Comparison of ENCODE assay signal across 19 cellular contexts in the genomic region with DNA sequence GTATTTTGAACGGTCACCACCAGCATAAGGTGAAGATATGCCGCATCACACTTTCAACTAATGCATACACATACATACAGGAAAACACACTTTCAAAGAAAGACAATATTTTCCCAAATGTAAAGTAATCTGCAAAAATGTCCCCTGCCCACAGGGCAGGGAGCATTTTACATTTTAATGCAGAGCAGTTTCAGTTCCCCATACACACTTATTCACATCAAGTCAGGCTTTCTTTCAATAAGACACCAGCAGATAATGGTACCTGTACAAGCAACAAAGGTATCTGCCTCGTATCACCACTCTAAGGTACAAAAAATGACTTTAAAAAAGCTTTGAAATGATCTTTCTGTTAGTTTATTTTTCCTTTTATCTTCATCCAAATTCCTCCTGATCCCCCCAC.
DNase-seq lines count a peak whose midpoint lies in the region; ATAC-seq, FAIRE-seq and TF ChIP-seq lines count a peak whose summit lies in the region.
"Had no signal": no experiment of that assay in that cellular context is flagged by ENCODE, and none has a peak within 500 bp of the region (broad histone marks: within the 10 kb centered on the region; RNA-seq: fewer than 3 reads in every experiment).

No MANE protein-coding gene starts in this region.

- 36% methylated on average over 3 of the region's 3 CpGs for WGBS in GM12878 (ENCODE audit: insufficient coverage, insufficient replicate concordance, low lambda C conversion rate, missing lambda C conversion rate)
- WGBS in mesendoderm (ENCODE audit: extremely low coverage, insufficient coverage, low lambda C conversion rate) = no CpG with 5 or more reads among the region's 3 CpGs

- no peaks in the 10 kb centered on the region; the same call in none of the 2 replicates for H3K9me2 ChIP-seq in GM23338 (ENCODE audit: insufficient read depth)

- RAD21 ChIA-PET in GM12878 (lab: Charles Lee; ENCODE audit: unreplicated experiment) = interaction anchor here (1.0 to 2.1 kb wide), 2 partner anchors 96 to 199 kb away, joined by 3 to 7 read pairs; no protein-coding TSS in a partner anchor

- peaks cover 10% of the 10 kb centered on the region; the same call in 2 of the 3 replicates for H3K9me3 Mint-ChIP-seq in GM23338
- peaks cover 12% of the 10 kb centered on the region for H3K9me3 Mint-ChIP-seq in activated CD4-positive, alpha-beta memory T cell treated with anti-CD3 and anti-CD28 coated beads for 36 hours

- H3K18ac ChIP-seq in mesendoderm (ENCODE audit: low read length) = no peak overlapping the region

- in situ Hi-C loops in GM12878 (cut with MboI) = no loop called here

- POLR2A ChIA-PET in GM12878 (lab: Charles Lee) = interaction anchor here (0.9 kb wide), 1 partner anchor 95 kb away, joined by 3 read pairs; no protein-coding TSS in a partner anchor
- POLR2A ChIA-PET in activated CD4-positive, alpha-beta memory T cell treated with anti-CD3 and anti-CD28 coated beads for 36 hours (lab: Charles Lee) = no interaction called here

- TF ChIP-seq EP300 in GM12878 (IDR thresholded peaks at IDR 0.05; ENCODE audit: borderline replicate concordance in 1 of 2, control insufficient read depth in 1 of 2, low read depth in 2 of 2, low read length in 2 of 2) = no peak

- H3K9ac ChIP-seq in GM12878 (ENCODE audit: control insufficient read depth, insufficient read depth, low read length) (no peak overlapping the region), mesendoderm (ENCODE audit: low read length) (no peak overlapping the region)
- H3K9ac ChIP-seq: BLaER1 treated with 17β-estradiol and CSF1 and Interleukin-3, amounts not matched to agents 10 nM and 100 nM had no signal

- no peak overlapping the region for H3K4ac ChIP-seq in mesendoderm (ENCODE audit: low read depth, low read length)

- no peak for DNase-seq in GM23338 (ENCODE audit: low spot score)
- peak; percentile 9 for DNase-seq in GM12878 (ENCODE audit: low read depth, low spot score)
- DNase-seq in activated CD4-positive, alpha-beta memory T cell treated with anti-CD3 and anti-CD28 coated beads for 36 hours = no peak
- no peak for DNase-seq in H54 (ENCODE audit: insufficient read length, low spot score)
- DNase-seq in mesendoderm = no peak
- DNase-seq: activated CD4-positive, alpha-beta T cell treated with anti-CD3 and anti-CD28 coated beads for 48 hours; activated naive CD4-positive, alpha-beta T cell treated with anti-CD3 and anti-CD28 coated beads, Interleukin-2, amount 10 ng/mL, durations not matched to agents 7 days and 5 days; H7; NCI-H1417 treated with DMSO at 0.1 percent for 48 hours; NCI-H2171 treated with DMSO at 0.1 percent for 48 hours; NCI-H82; psoas muscle; spleen; tibial artery had no signal

- no peak overlapping the region for H3K23ac ChIP-seq in mesendoderm (ENCODE audit: low read length)

- CTCF ChIA-PET in GM12878 (lab: Yijun Ruan, JAX) = interaction anchor here (0.8 to 1.0 kb wide), 2 partner anchors 87 to 96 kb away, joined by 3 read pairs; no protein-coding TSS in a partner anchor
- CTCF ChIA-PET in activated CD4-positive, alpha-beta memory T cell treated with anti-CD3 and anti-CD28 coated beads for 36 hours (lab: Charles Lee) = no interaction called here

- H4K8ac ChIP-seq in mesendoderm (ENCODE audit: low read depth, low read length) = no peak overlapping the region

- H4K5ac ChIP-seq in mesendoderm (ENCODE audit: low read length) = no peak overlapping the region

- H2BK15ac ChIP-seq in mesendoderm (replicated peaks; ENCODE audit: low read depth) = no peak overlapping the region

- FAIRE-seq in GM12878 (lab: Jason Lieb, UNC) (no peak), H54 (lab: Jason Lieb, UNC) (no peak)
- FAIRE-seq: RCC 7860 had no signal

- no peaks in the 10 kb centered on the region for H3K27me3 Mint-ChIP-seq in GM23338 (ENCODE audit: insufficient read depth, low read depth, poor library complexity)
- no peaks in the 10 kb centered on the region for H3K27me3 Mint-ChIP-seq in activated CD4-positive, alpha-beta memory T cell treated with anti-CD3 and anti-CD28 coated beads for 36 hours
- H3K27me3 Mint-ChIP-seq: activated naive CD4-positive, alpha-beta T cell treated with anti-CD3 and anti-CD28 coated beads, Interleukin-2, amount 10 ng/mL, durations not matched to agents 7 days and 5 days had no signal

- H3K27ac Mint-ChIP-seq in GM23338 = peak overlapping the region; percentile 72
- no peak overlapping the region for H3K27ac Mint-ChIP-seq in activated CD4-positive, alpha-beta memory T cell treated with anti-CD3 and anti-CD28 coated beads for 36 hours
- H3K27ac Mint-ChIP-seq: activated naive CD4-positive, alpha-beta T cell treated with anti-CD3 and anti-CD28 coated beads, Interleukin-2, amount 10 ng/mL, durations not matched to agents 7 days and 5 days; stimulated activated effector memory CD8-positive, alpha-beta T cell treated with anti-CD3 and anti-CD28 coated beads, Interleukin-12 subunit alpha, Interleukin-12 subunit beta, amount 100 ng/mL, for 72 hours had no signal

- no peak for TF ChIP-seq RAD21 in GM12878 (IDR thresholded peaks at IDR 0.05; ENCODE audit: insufficient read depth, low read depth, low read length)

- SMC1A ChIA-PET in GM12878 (lab: Charles Lee; ENCODE audit: uncharacterized antibody, unreplicated experiment) = interaction anchor here (0.8 to 2.8 kb wide), 9 partner anchors 9 to 303 kb away, joined by 3 to 8 read pairs (median 3); no protein-coding TSS in a partner anchor

- H3K9me3 ChIP-seq in GM12878 (replicated peaks; ENCODE audit: control insufficient read depth, insufficient read depth, low read length) = no peaks in the 10 kb centered on the region
- H3K9me3 ChIP-seq: psoas muscle, tibial artery had no signal

- TF ChIP-seq CTCF in GM23338 (conservative IDR thresholded peaks at IDR 0.05; ENCODE audit: low read depth in 2 of 2) (no peak), GM12878 (IDR thresholded peaks at IDR 0.05 in 2 of 3, conservative IDR thresholded peaks at IDR 0.05 in 1 of 3; ENCODE audit: control insufficient read depth in 2 of 3, extremely low read depth in 1 of 3, insufficient read depth in 1 of 3, low read depth in 3 of 3, low read length in 3 of 3) (no peak)

- peak; percentile 59 for ATAC-seq in GM19023 (IDR thresholded peaks at IDR 0.05; ENCODE audit: unreplicated experiment)
- no peak for ATAC-seq in GM23338
- ATAC-seq in HG03432 (IDR thresholded peaks at IDR 0.05; ENCODE audit: unreplicated experiment) = peak; percentile 86
- peak; percentile 92 for ATAC-seq in GM12878
- ATAC-seq: psoas muscle; stimulated activated effector memory CD8-positive, alpha-beta T cell treated with anti-CD3 and anti-CD28 coated beads, Interleukin-12 subunit alpha, Interleukin-12 subunit beta, amount 100 ng/mL, for 72 hours had no signal

- H3K4me3 ChIP-seq in GM23338 = no peak overlapping the region
- H3K4me3 ChIP-seq in GM12878 = no peak overlapping the region
- no peak overlapping the region for H3K4me3 ChIP-seq in mesendoderm (ENCODE audit: low read length)
- H3K4me3 ChIP-seq: BLaER1 treated with 17β-estradiol and CSF1 and Interleukin-3, amounts not matched to agents 10 nM and 100 nM; psoas muscle; spleen; tibial artery had no signal

- H3K79me2 ChIP-seq in GM23338 (replicated peaks; ENCODE audit: insufficient read depth) = no peaks in the 10 kb centered on the region
- no peaks in the 10 kb centered on the region for H3K79me2 ChIP-seq in GM12878 (ENCODE audit: control insufficient read depth, insufficient read depth, low read length)
- no peaks in the 10 kb centered on the region for H3K79me2 ChIP-seq in mesendoderm (ENCODE audit: control insufficient read depth, insufficient read depth, low read length)

- no peak overlapping the region for H3K27ac ChIP-seq in GM23338 (ENCODE audit: low read depth)
- H3K27ac ChIP-seq in GM12878 (ENCODE audit: control insufficient read depth, insufficient read depth) = no peak overlapping the region
- H3K27ac ChIP-seq in mesendoderm (ENCODE audit: low read depth, low read length) = no peak overlapping the region
- H3K27ac ChIP-seq: BLaER1 treated with 17β-estradiol and CSF1 and Interleukin-3, amounts not matched to agents 10 nM and 100 nM; psoas muscle; spleen; tibial artery had no signal

- H3K36me3 ChIP-seq in GM23338 (ENCODE audit: insufficient read depth) (no peaks in the 10 kb centered on the region), GM12878 (ENCODE audit: control insufficient read depth in 2 of 2, insufficient read depth in 2 of 2, low read length in 1 of 2) (no peaks in the 10 kb centered on the region), mesendoderm (ENCODE audit: control insufficient read depth, insufficient read depth, low read length) (no peaks in the 10 kb centered on the region)
- H3K36me3 ChIP-seq: BLaER1 treated with 17β-estradiol and CSF1 and Interleukin-3, amounts not matched to agents 10 nM and 100 nM; spleen; tibial artery had no signal

- H3K4me1 ChIP-seq in GM23338 (ENCODE audit: insufficient read depth) (peaks cover 16% of the 10 kb centered on the region; the same call in 1 of the 2 replicates), GM12878 (ENCODE audit: control insufficient read depth, insufficient read depth, low read length) (no peaks in the 10 kb centered on the region), mesendoderm (ENCODE audit: control insufficient read depth, low read depth, low read length) (peaks cover 2% of the 10 kb centered on the region)
- H3K4me1 ChIP-seq: psoas muscle, spleen, tibial artery had no signal

- H3K4me2 ChIP-seq in GM23338 (no peak overlapping the region), GM12878 (ENCODE audit: control insufficient read depth, insufficient read depth) (no peak overlapping the region), mesendoderm (ENCODE audit: low read length) (no peak overlapping the region)

- TF ChIP-seq POLR2A in GM12878 (IDR thresholded peaks at IDR 0.05; ENCODE audit: low read depth, low read length) (no peak), H54 (IDR thresholded peaks at IDR 0.05; ENCODE audit: low read depth, low read length) (no peak)

- H2AK5ac ChIP-seq in mesendoderm (ENCODE audit: low read length) = no peak overlapping the region

- H3K56ac ChIP-seq in mesendoderm (ENCODE audit: low read length) = no peak overlapping the region

- H3K27me3 ChIP-seq in GM23338 (ENCODE audit: insufficient read depth) (no peaks in the 10 kb centered on the region), GM12878 (replicated peaks in 1 of 2; ENCODE audit: control insufficient read depth in 2 of 2, insufficient read depth in 2 of 2, low read length in 1 of 2) (no peaks in the 10 kb centered on the region), mesendoderm (ENCODE audit: insufficient read depth, low read length, poor library complexity) (no peaks in the 10 kb centered on the region)
- H3K27me3 ChIP-seq: BLaER1 treated with 17β-estradiol and CSF1 and Interleukin-3, amounts not matched to agents 10 nM and 100 nM; spleen; tibial artery had no signal

- no peaks in the 10 kb centered on the region for H3K79me1 ChIP-seq in mesendoderm (ENCODE audit: low read length)

- peaks cover 11% of the 10 kb centered on the region; the same call in 2 of the 3 replicates for H3K36me3 Mint-ChIP-seq in GM23338 (ENCODE audit: low read depth)
- H3K36me3 Mint-ChIP-seq in activated CD4-positive, alpha-beta memory T cell treated with anti-CD3 and anti-CD28 coated beads for 36 hours = no peaks in the 10 kb centered on the region
- H3K36me3 Mint-ChIP-seq: activated naive CD4-positive, alpha-beta T cell treated with anti-CD3 and anti-CD28 coated beads, Interleukin-2, amount 10 ng/mL, durations not matched to agents 7 days and 5 days; stimulated activated effector memory CD8-positive, alpha-beta T cell treated with anti-CD3 and anti-CD28 coated beads, Interleukin-12 subunit alpha, Interleukin-12 subunit beta, amount 100 ng/mL, for 72 hours had no signal

- no peak overlapping the region; the same call in 1 of the 2 replicates for H2AFZ ChIP-seq in GM23338
- H2AFZ ChIP-seq in GM12878 (ENCODE audit: control insufficient read depth, low read depth, low read length) = no peak overlapping the region

- intact Hi-C loops in GM12878 (cut with micrococcal nuclease; ENCODE audit: unreplicated experiment) = no loop called here
- intact Hi-C loops in activated CD4-positive, alpha-beta memory T cell treated with anti-CD3 and anti-CD28 coated beads for 36 hours (cut with micrococcal nuclease) = no loop called here

- H3K4me3 Mint-ChIP-seq in GM23338 = no peak overlapping the region
- H3K4me3 Mint-ChIP-seq in activated CD4-positive, alpha-beta memory T cell treated with anti-CD3 and anti-CD28 coated beads for 36 hours = no peak overlapping the region
- H3K4me3 Mint-ChIP-seq: activated naive CD4-positive, alpha-beta T cell treated with anti-CD3 and anti-CD28 coated beads, Interleukin-2, amount 10 ng/mL, durations not matched to agents 7 days and 5 days; stimulated activated effector memory CD8-positive, alpha-beta T cell treated with anti-CD3 and anti-CD28 coated beads, Interleukin-12 subunit alpha, Interleukin-12 subunit beta, amount 100 ng/mL, for 72 hours had no signal

- H4K20me1 ChIP-seq in GM23338 (replicated peaks; ENCODE audit: insufficient read depth) = no peaks in the 10 kb centered on the region
- no peaks in the 10 kb centered on the region for H4K20me1 ChIP-seq in GM12878 (ENCODE audit: control insufficient read depth, insufficient read depth)
- H4K20me1 ChIP-seq: BLaER1 treated with 17β-estradiol and CSF1 and Interleukin-3, amounts not matched to agents 10 nM and 100 nM had no signal

- H3F3A ChIP-seq in GM23338 (replicated peaks; ENCODE audit: low read depth) = no peaks in the 10 kb centered on the region

- no peak overlapping the region for H2BK120ac ChIP-seq in mesendoderm (ENCODE audit: low read depth, low read length)

- H2BK5ac ChIP-seq in mesendoderm (ENCODE audit: low read length) = no peak overlapping the region

- H3K4me1 Mint-ChIP-seq in GM23338 = peaks cover 15% of the 10 kb centered on the region
- no peaks in the 10 kb centered on the region for H3K4me1 Mint-ChIP-seq in activated CD4-positive, alpha-beta memory T cell treated with anti-CD3 and anti-CD28 coated beads for 36 hours (ENCODE audit: low read depth)
- H3K4me1 Mint-ChIP-seq: activated naive CD4-positive, alpha-beta T cell treated with anti-CD3 and anti-CD28 coated beads, Interleukin-2, amount 10 ng/mL, durations not matched to agents 7 days and 5 days; stimulated activated effector memory CD8-positive, alpha-beta T cell treated with anti-CD3 and anti-CD28 coated beads, Interleukin-12 subunit alpha, Interleukin-12 subunit beta, amount 100 ng/mL, for 72 hours had no signal

- BruUV-seq in GM12878 (replicated peaks; lab: Mats Ljungman, UMichigan) = no TSS peak
